12 cellular contexts compared by ENCODE assay signal in genomic region chr11:59263225-59263894, GRCh38. TPM values are rescaled to one million over a fixed set of nuclear protein-coding genes. Genes with fewer than 3 reads are reported as not detected.
A peak's percentile ranks its signal among the peaks of the same experiment; 100 is the strongest.
DNase-seq lines count a peak whose midpoint lies in the region; ATAC-seq, FAIRE-seq and TF ChIP-seq lines count a peak whose summit lies in the region.
"Had no signal": no experiment of that assay in that cellular context is flagged by ENCODE, and none has a peak within 500 bp of the region (broad histone marks: within the 10 kb centered on the region; RNA-seq: fewer than 3 reads in every experiment).

No MANE protein-coding gene starts in this region.

- peaks cover 3% of the 10 kb centered on the region for H3K27me3 Mint-ChIP-seq in Caco-2 (ENCODE audit: insufficient read depth, unreplicated experiment)
- peaks cover 6 to 15% of the 10 kb centered on the region in 2 donors for H3K27me3 Mint-ChIP-seq in effector memory CD8-positive, alpha-beta T cell

- peak; percentile 49 to 54 for DNase-seq in Caco-2
- no peak for DNase-seq in GM13977 (ENCODE audit: low spot score)
- DNase-seq in Peyer's patch: peak; percentile 53 to 76 (median 72)
- DNase-seq in keratinocyte (ENCODE audit: low read depth, low spot score): no peak
- DNase-seq in effector memory CD8-positive, alpha-beta T cell: no peak
- no peak for DNase-seq in NK-92 (lab: John Stamatoyannopoulos, UW; ENCODE audit: unreplicated experiment)
- DNase-seq: gastrocnemius medialis, GM23248 had no signal

- H3K36me3 Mint-ChIP-seq in Caco-2 (ENCODE audit: insufficient read depth, unreplicated experiment): no peaks in the 10 kb centered on the region
- H3K36me3 Mint-ChIP-seq in effector memory CD8-positive, alpha-beta T cell (ENCODE audit: insufficient read depth): no peaks in the 10 kb centered on the region

- H3K9me1 ChIP-seq in keratinocyte (ENCODE audit: control insufficient read depth, extremely low read depth, insufficient read depth, low read length): no peaks in the 10 kb centered on the region

- POLR2A ChIA-PET in Caco-2 (lab: Charles Lee): no interaction called here

- TF ChIP-seq CTCF in Caco-2 (IDR thresholded peaks at IDR 0.05; ENCODE audit: insufficient read depth in 1 of 2, low read depth in 1 of 2, low read length in 1 of 2, severe bottlenecking in 1 of 2, unreplicated experiment in 1 of 2) (peak; percentile 51 to 70), GM13977 (IDR thresholded peaks at IDR 0.05; ENCODE audit: extremely low read depth, insufficient read depth, missing control alignments) (peak; percentile 63), Peyer's patch (IDR thresholded peaks at IDR 0.05) (peak in 5 of 6 experiments; percentile 32 to 51 (median 35)), keratinocyte (optimal IDR thresholded peaks at IDR 0.05 in 1 of 3, IDR thresholded peaks at IDR 0.05 in 1 of 3, conservative IDR thresholded peaks at IDR 0.05 in 1 of 3; ENCODE audit: extremely low read depth in 1 of 3, insufficient read depth in 2 of 3, low read length in 3 of 3) (peak; percentile 26 to 80 (median 69))

- ATAC-seq in effector memory CD8-positive, alpha-beta T cell (replicated peaks): no peak
- ATAC-seq in HG02852 (IDR thresholded peaks at IDR 0.05; ENCODE audit: unreplicated experiment): no peak
- no peak for ATAC-seq in GM19328 (IDR thresholded peaks at IDR 0.05; ENCODE audit: unreplicated experiment)
- ATAC-seq: gastrocnemius medialis had no signal

- H3K79me2 ChIP-seq in keratinocyte (ENCODE audit: control insufficient read depth, insufficient read depth, low read length): no peaks in the 10 kb centered on the region

- H3K9ac ChIP-seq in keratinocyte (ENCODE audit: control insufficient read depth, extremely low read depth, insufficient read depth, low read length): no peak overlapping the region
- H3K9ac ChIP-seq: GM23248 had no signal

- intact Hi-C loops in Caco-2 (cut with micrococcal nuclease; ENCODE audit: unreplicated experiment): loop anchor here (1.0 kb wide), 2 partner anchors 21 to 167 kb away; no protein-coding TSS in a partner anchor

- no peak overlapping the region for H2AFZ ChIP-seq in keratinocyte (ENCODE audit: control insufficient read depth, low read length)
- H2AFZ ChIP-seq: GM23248 had no signal

- H3K4me3 Mint-ChIP-seq in Caco-2 (ENCODE audit: unreplicated experiment): no peak overlapping the region
- no peak overlapping the region for H3K4me3 Mint-ChIP-seq in effector memory CD8-positive, alpha-beta T cell

- FAIRE-seq in keratinocyte (lab: Jason Lieb, UNC): no peak
- FAIRE-seq: G401.6 had no signal

- in situ Hi-C loops in GM13977 (cut with MboI; ENCODE audit: low pct_unique_long_range_greater_than_20kb, low sequenced_read_pairs, unreplicated experiment): no loop called here

- no peaks in the 10 kb centered on the region for H4K20me1 ChIP-seq in keratinocyte (ENCODE audit: control insufficient read depth, extremely low read depth, insufficient read depth, low read length)

- H3K4me1 Mint-ChIP-seq in Caco-2 (ENCODE audit: low read depth, unreplicated experiment): no peaks in the 10 kb centered on the region
- no peaks in the 10 kb centered on the region for H3K4me1 Mint-ChIP-seq in effector memory CD8-positive, alpha-beta T cell (ENCODE audit: low read depth in 2 of 2)

- no peak overlapping the region for H3K4me2 ChIP-seq in keratinocyte (ENCODE audit: control insufficient read depth, extremely low read depth, insufficient read depth, low read depth, low read length)

- H3K4me3 ChIP-seq in Caco-2 (ENCODE audit: low read depth, low read length): no peak overlapping the region
- no peak overlapping the region for H3K4me3 ChIP-seq in Peyer's patch
- no peak overlapping the region for H3K4me3 ChIP-seq in keratinocyte (ENCODE audit: control insufficient read depth in 2 of 3, extremely low read depth in 1 of 3, insufficient read depth in 2 of 3, low read depth in 1 of 3, low read length in 3 of 3)
- H3K4me3 ChIP-seq: gastrocnemius medialis, GM23248 had no signal

- BruUV-seq in Caco-2 (replicated peaks; lab: Mats Ljungman, UMichigan): no TSS peak

- H3K27ac Mint-ChIP-seq in Caco-2 (ENCODE audit: unreplicated experiment): no peak overlapping the region
- no peak overlapping the region for H3K27ac Mint-ChIP-seq in effector memory CD8-positive, alpha-beta T cell

- H3K36me3 ChIP-seq in Caco-2 (ENCODE audit: control insufficient read depth, insufficient read depth, low read length) (no peaks in the 10 kb centered on the region), Peyer's patch (no peaks in the 10 kb centered on the region), keratinocyte (ENCODE audit: control insufficient read depth in 2 of 2, extremely low read depth in 1 of 2, insufficient read depth in 2 of 2, low read length in 2 of 2) (no peaks in the 10 kb centered on the region)
- H3K36me3 ChIP-seq: gastrocnemius medialis had no signal

- H3K4me1 ChIP-seq in Caco-2 (no peaks in the 10 kb centered on the region), Peyer's patch (no peaks in the 10 kb centered on the region), keratinocyte (ENCODE audit: control insufficient read depth, extremely low read depth, insufficient read depth, low read length) (peaks cover 18% of the 10 kb centered on the region)
- H3K4me1 ChIP-seq: gastrocnemius medialis had no signal

- dilution Hi-C loops in keratinocyte (cut with MboI; ENCODE audit: extremely low pct_ligation_motif_present, low sequenced_read_pairs): no loop called here

- no peak for TF ChIP-seq POLR2A in Peyer's patch (IDR thresholded peaks at IDR 0.05)

- CTCF ChIA-PET in Caco-2 (lab: Charles Lee): interaction anchor here (0.9 kb wide), 1 partner anchor 92 kb away, joined by 4 read pairs; the partner anchor contains the start of gene DTX4

- H3K9me3 Mint-ChIP-seq in Caco-2 (ENCODE audit: unreplicated experiment): no peaks in the 10 kb centered on the region
- H3K9me3 Mint-ChIP-seq in effector memory CD8-positive, alpha-beta T cell: no peaks in the 10 kb centered on the region

- H3K27ac ChIP-seq in Peyer's patch (no peak overlapping the region), keratinocyte (ENCODE audit: control insufficient read depth, insufficient read depth, low read length) (no peak overlapping the region)
- H3K27ac ChIP-seq: gastrocnemius medialis, GM23248 had no signal

- no peaks in the 10 kb centered on the region for H3K27me3 ChIP-seq in Caco-2 (replicated peaks; ENCODE audit: control insufficient read depth, insufficient read depth, low read length)
- no peaks in the 10 kb centered on the region for H3K27me3 ChIP-seq in Peyer's patch
- no peaks in the 10 kb centered on the region for H3K27me3 ChIP-seq in keratinocyte (ENCODE audit: control insufficient read depth, extremely low read depth, insufficient read depth, low read length)
- H3K27me3 ChIP-seq: gastrocnemius medialis had no signal

- H3K9me3 ChIP-seq in Caco-2 (no peaks in the 10 kb centered on the region), Peyer's patch (no peaks in the 10 kb centered on the region), keratinocyte (ENCODE audit: control insufficient read depth, low read depth, low read length) (no peaks in the 10 kb centered on the region)
- H3K9me3 ChIP-seq: gastrocnemius medialis had no signal

RNA-seq across cellular contexts. Expression of gene MPEG1, which starts 50.6 kb away (rescaled TPM):
- total RNA-seq in Caco-2 (2022) (not detected in 2 replicates), Peyer's patch (10 to 100 TPM in 1 of 4 donors, 1 to 10 TPM in 3; 3.5 to 51.2 (median 6.0) TPM)
- not detected in 3 replicates for polyA plus RNA-seq in keratinocyte
- not detected for polyA plus RNA-seq in keratinocyte (2011; ENCODE audit: low read depth)
- not detected in 2 replicates for polyA plus RNA-seq in keratinocyte (2011; cell fraction: cytosol; rRNA removed)
- not detected in 2 replicates for polyA plus RNA-seq in keratinocyte (2011; cell fraction: nucleus; rRNA removed)
- polyA plus RNA-seq in keratinocyte (2012; ENCODE audit: low replicate concordance): not detected in 2 replicates
- polyA minus RNA-seq in keratinocyte: not detected in 3 replicates
- polyA minus RNA-seq in keratinocyte (2011; cell fraction: cytosol; rRNA and poly(A)+ RNA removed): not detected
- polyA minus RNA-seq in keratinocyte (2011; cell fraction: nucleus; rRNA and poly(A)+ RNA removed): not detected in 2 replicates
- total RNA-seq: GM23248; T-helper 1 cell treated with Interleukin-12 subunit alpha and Interleukin-12 subunit beta and Interleukin-4 antibody, amounts not matched to agents 30 ng/mL and 1 ng/mL, for 36 hours had no signal
- polyA plus RNA-seq: GM23248 had no signal

Comparison
In these comparisons a context has a peak if more than half of its experiments do, and no peak if none do; other contexts are left out.
1. DNase-seq: peak in Caco-2 (2 of 2) and Peyer's patch (3 of 3); none in GM13977 (single experiment), keratinocyte (single experiment), effector memory CD8-positive, alpha-beta T cell (0 of 3) and NK-92 (single experiment).
2. Peak in every context shown above with its lines, with median percentiles within 50 percentile points of each other: CTCF ChIP-seq.